28 cellular contexts compared by ENCODE assay signal in the genomic region with DNA sequence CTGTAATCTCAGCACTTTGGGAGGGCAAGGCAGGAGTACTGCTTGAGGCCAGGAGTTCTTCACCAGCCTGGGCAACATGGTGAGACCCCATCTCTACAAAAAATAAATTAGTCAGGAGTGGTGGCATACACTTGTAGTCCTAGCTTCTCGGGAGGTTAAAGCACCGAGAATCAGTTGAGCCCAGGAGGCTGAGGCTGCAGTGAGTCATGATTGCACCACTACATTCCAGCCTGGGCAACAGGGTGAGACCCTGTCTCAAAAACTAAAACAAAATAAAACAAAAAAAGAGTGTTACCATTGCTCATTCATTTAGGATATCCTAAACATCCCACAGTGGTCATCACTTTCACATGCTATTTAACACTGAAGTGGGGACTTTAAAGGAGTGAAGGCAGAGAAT. TPM values are rescaled to one million over a fixed set of nuclear protein-coding genes. Genes with fewer than 3 reads are reported as not detected.
DNase-seq lines count a peak whose midpoint lies in the region; FAIRE-seq and TF ChIP-seq lines count a peak whose summit lies in the region.
"Had no signal": no experiment of that assay in that cellular context is flagged by ENCODE, and none has a peak within 500 bp of the region (broad histone marks: within the 10 kb centered on the region; RNA-seq: fewer than 3 reads in every experiment).

No MANE protein-coding gene starts in this region.

- no peak for TF ChIP-seq POLR2A in suprapubic skin (IDR thresholded peaks at IDR 0.05)

- H3K27me3 ChIP-seq in bronchial epithelial cell (ENCODE audit: control insufficient read depth, insufficient read depth, low read length) (no peaks in the 10 kb centered on the region), suprapubic skin (no peaks in the 10 kb centered on the region)
- H3K27me3 ChIP-seq: ascending aorta, right atrium auricular region had no signal

- H3K27ac ChIP-seq in suprapubic skin: no peak overlapping the region
- H3K27ac ChIP-seq: ascending aorta, KMS-11, left ventricle myocardium inferior, right atrium auricular region, thoracic aorta had no signal

- H3K9me3 ChIP-seq in suprapubic skin: no peaks in the 10 kb centered on the region
- H3K9me3 ChIP-seq: ascending aorta, left ventricle myocardium inferior, right atrium auricular region, thoracic aorta had no signal

- no peak for TF ChIP-seq EP300 in suprapubic skin (IDR thresholded peaks at IDR 0.05)

- TF ChIP-seq CTCF in bronchial epithelial cell (IDR thresholded peaks at IDR 0.05; ENCODE audit: insufficient read depth, low read length, severe bottlenecking) (no peak), suprapubic skin (IDR thresholded peaks at IDR 0.05) (no peak)

- FAIRE-seq in bronchial epithelial cell (lab: Jason Lieb, UNC): no peak
- FAIRE-seq: D721Med, GM19239, keratinocyte, urothelium cell line had no signal

- H3K4me1 ChIP-seq in suprapubic skin: peaks cover 4% of the 10 kb centered on the region

- H3K4me3 ChIP-seq in bronchial epithelial cell (ENCODE audit: low read depth, low read length) (no peak overlapping the region), suprapubic skin (no peak overlapping the region)
- H3K4me3 ChIP-seq: ascending aorta, left ventricle myocardium inferior, right atrium auricular region, thoracic aorta had no signal

- H3K36me3 ChIP-seq in bronchial epithelial cell (ENCODE audit: control insufficient read depth, insufficient read depth, low read length) (peaks cover 7% of the 10 kb centered on the region), suprapubic skin (peaks cover 66% of the 10 kb centered on the region)

- DNase-seq in EH (ENCODE audit: low read depth): peak; percentile 58
- DNase-seq in LHCN-M2 (ENCODE audit: low read depth): peak; percentile 11
- peak; percentile 13 for DNase-seq in bronchial epithelial cell (ENCODE audit: low read depth)
- DNase-seq in islet precursor cell: peak; percentile 57
- DNase-seq in NCI-H748 (lab: John Stamatoyannopoulos, UW; ENCODE audit: unreplicated experiment): no peak
- no peak for DNase-seq in SIG-M5 (lab: John Stamatoyannopoulos, UW)
- no peak for DNase-seq in suprapubic skin (ENCODE audit: low spot score in 2 of 2)
- DNase-seq in T-helper 9 cell: no peak
- DNase-seq: activated CD4-positive, alpha-beta T cell treated with anti-CD3 and anti-CD28 coated beads for 48 hours; activated CD8-positive, alpha-beta memory T cell treated with anti-CD3 and anti-CD28 coated beads for 24 hours; activated effector memory CD4-positive, alpha-beta T cell treated with anti-CD3 and anti-CD28 coated beads, Interleukin-2, amount 50 U/mL, for 16 hours; activated naive CD8-positive, alpha-beta T cell treated with anti-CD3 and anti-CD28 coated beads for 36 hours; activated T-cell treated with anti-CD3 and anti-CD28 coated beads, Interleukin-2, amount 50 U/mL, for 1 hour; CD4-positive, alpha-beta memory T cell; DND-41; H7; left ventricle myocardium inferior; NCI-H1694; RPMI8226; stimulated activated CD4-positive, alpha-beta T cell treated with anti-CD3 and anti-CD28 coated beads, Interleukin-2, amount 100 ng/mL, for 24 hours had no signal

- 89% methylated on average over 2 of the region's 2 CpGs for WGBS in suprapubic skin

RNA-seq across cellular contexts. Expression of gene NEK9, which starts 7.8 kb away (rescaled TPM):
- total RNA-seq in LHCN-M2 (2014; rRNA removed) (37.9 and 38.7 TPM in 2 replicates), bronchial epithelial cell (26.3 and 34.3 TPM in 2 replicates), suprapubic skin (10 to 100 TPM; 22.2 to 58.3 (median 34.3) TPM)
- 38.0 TPM for polyA plus RNA-seq in LHCN-M2 (2012)

RNA-seq across cellular contexts. Expression of gene ZC2HC1C, which starts 49.6 kb away (rescaled TPM):
- total RNA-seq in LHCN-M2 (2014; rRNA removed) (0.38 and 1.3 TPM in 2 replicates), bronchial epithelial cell (0.53 and 0.90 TPM in 2 replicates), suprapubic skin (1 to 10 TPM in 2 of 4 donors, under 1 TPM in 2; 0.32 to 5.9 (median 1.2) TPM)
- 0.55 TPM for polyA plus RNA-seq in LHCN-M2 (2012)
- total RNA-seq: ascending aorta had no signal

RNA-seq across cellular contexts. Expression of gene ACYP1, which starts 55.2 kb away (rescaled TPM):
- total RNA-seq in LHCN-M2 (2014; rRNA removed) (20.5 and 25.5 TPM in 2 replicates), bronchial epithelial cell (4.5 and 9.9 TPM in 2 replicates), suprapubic skin (10 to 100 TPM; 19.2 to 40.6 (median 23.0) TPM)
- polyA plus RNA-seq in LHCN-M2 (2012): 24.0 TPM
- total RNA-seq: ascending aorta had no signal

RNA-seq across cellular contexts. Expression of gene TMED10, which starts 57.4 kb away (rescaled TPM):
- total RNA-seq in LHCN-M2 (2014; rRNA removed): 313 and 322 TPM in 2 replicates
- polyA plus RNA-seq in LHCN-M2 (2012): 217 TPM
- 244 and 363 TPM in 2 replicates for total RNA-seq in bronchial epithelial cell
- 100 to 1,000 TPM; 123 to 235 (median 198) TPM for total RNA-seq in suprapubic skin

Comparison
In these comparisons a context has a peak if more than half of its experiments do, and no peak if none do; other contexts are left out.
1. DNase-seq: peak in EH (single experiment), LHCN-M2 (single experiment), bronchial epithelial cell (single experiment) and islet precursor cell (single experiment); none in NCI-H748 (single experiment), SIG-M5 (single experiment), suprapubic skin (0 of 2) and T-helper 9 cell (single experiment).